ENCODE assay signal across 19 cellular contexts in the genomic region with DNA sequence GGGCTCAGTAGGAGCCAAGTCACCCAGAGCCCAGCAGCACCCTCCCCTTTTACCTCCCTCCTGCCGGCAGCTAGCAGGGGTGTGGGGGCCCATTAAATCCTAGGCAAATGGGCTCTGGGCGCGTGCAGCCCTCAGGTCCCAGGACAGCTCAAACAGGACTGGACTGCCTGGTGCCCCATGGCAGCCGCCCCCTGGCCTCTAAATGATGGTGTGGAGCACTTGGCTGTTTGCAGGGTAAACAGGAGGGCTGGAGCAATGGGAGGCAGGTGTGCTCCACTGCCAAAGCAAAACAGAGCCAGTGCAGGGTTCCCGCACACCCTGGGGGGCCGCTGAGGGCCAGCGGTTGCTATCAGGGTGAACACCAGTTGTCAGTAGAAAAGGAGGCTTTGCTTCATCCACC. TPM values are rescaled to one million over a fixed set of nuclear protein-coding genes. Genes with fewer than 3 reads are reported as not detected.
DNase-seq lines count a peak whose midpoint lies in the region; ATAC-seq and TF ChIP-seq lines count a peak whose summit lies in the region.
"Had no signal": no experiment of that assay in that cellular context is flagged by ENCODE, and none has a peak within 500 bp of the region (broad histone marks: within the 10 kb centered on the region; RNA-seq: fewer than 3 reads in every experiment).

No MANE protein-coding gene starts in this region.

- peaks cover 7% of the 10 kb centered on the region for H3K27me3 Mint-ChIP-seq in progenitor cell of endocrine pancreas

- H3K27me3 ChIP-seq in PC-9 (ENCODE audit: insufficient read depth, low read depth) (no peaks in the 10 kb centered on the region), HAP-1 (ENCODE audit: low read depth) (no peaks in the 10 kb centered on the region)
- H3K27me3 ChIP-seq: BLaER1 treated with 17β-estradiol and CSF1 and Interleukin-3, amounts not matched to agents 10 nM and 100 nM had no signal

- TF ChIP-seq CTCF in PC-9 (conservative IDR thresholded peaks at IDR 0.05): no peak
- no peak for TF ChIP-seq CTCF in progenitor cell of endocrine pancreas (IDR thresholded peaks at IDR 0.05; ENCODE audit: unreplicated experiment)

- H3K36me3 Mint-ChIP-seq in progenitor cell of endocrine pancreas (ENCODE audit: insufficient read depth): no peaks in the 10 kb centered on the region
- H3K36me3 Mint-ChIP-seq: CD4-positive, CD25-positive, alpha-beta regulatory T cell had no signal

- ATAC-seq in GM19328 (IDR thresholded peaks at IDR 0.05; ENCODE audit: unreplicated experiment) (no peak), GM18519 (IDR thresholded peaks at IDR 0.05; ENCODE audit: low FRiP score, unreplicated experiment) (no peak)
- ATAC-seq: GM12878, HepG2 had no signal

- no peak overlapping the region for H3K27ac Mint-ChIP-seq in progenitor cell of endocrine pancreas
- H3K27ac Mint-ChIP-seq: CD4-positive, CD25-positive, alpha-beta regulatory T cell; H9 had no signal

- no peak overlapping the region for H3K4me3 Mint-ChIP-seq in progenitor cell of endocrine pancreas (ENCODE audit: low read depth)
- H3K4me3 Mint-ChIP-seq: CD4-positive, CD25-positive, alpha-beta regulatory T cell; H9 had no signal

- H3K36me3 ChIP-seq in PC-9 (ENCODE audit: low read depth): no peaks in the 10 kb centered on the region
- no peaks in the 10 kb centered on the region for H3K36me3 ChIP-seq in HAP-1 (replicated peaks)
- H3K36me3 ChIP-seq: BLaER1 treated with 17β-estradiol and CSF1 and Interleukin-3, amounts not matched to agents 10 nM and 100 nM had no signal

- H3K27ac ChIP-seq in PC-9: peak overlapping the region; percentile 30
- H3K27ac ChIP-seq: BLaER1 treated with 17β-estradiol and CSF1 and Interleukin-3, amounts not matched to agents 10 nM and 100 nM had no signal

- H3K9me2 ChIP-seq in PC-9 (ENCODE audit: insufficient read depth): no peaks in the 10 kb centered on the region

- H3K4me3 ChIP-seq in PC-9 (no peak overlapping the region), HAP-1 (no peak overlapping the region)
- H3K4me3 ChIP-seq: BLaER1 treated with 17β-estradiol and CSF1 and Interleukin-3, amounts not matched to agents 10 nM and 100 nM; GM12878 had no signal

- no peak overlapping the region for H2AFZ ChIP-seq in PC-9

- H3K79me2 ChIP-seq in PC-9 (ENCODE audit: low read depth): no peaks in the 10 kb centered on the region

- in situ Hi-C loops in HAP-1 (cut with MboI; ENCODE audit: low sequenced_read_pairs): no loop called here

- CTCF ChIA-PET in PC-9 (lab: Charles Lee): no interaction called here

- peak; percentile 64 for DNase-seq in ELF-1 (ENCODE audit: low read depth, low spot score)
- peak; percentile 31 for DNase-seq in NCI-H345 treated with DMSO at 0.1 percent for 48 hours (lab: John Stamatoyannopoulos, UW; ENCODE audit: unreplicated experiment)
- DNase-seq in PC-9: no peak
- DNase-seq in progenitor cell of endocrine pancreas (ENCODE audit: low spot score, unreplicated experiment): peak; percentile 11
- no peak for DNase-seq in HAP-1 (ENCODE audit: low spot score in 2 of 2)
- DNase-seq: ACHN; Calu3; CD4-positive, CD25-positive, alpha-beta regulatory T cell; DMS 273 treated with DMSO at 0.1 percent for 48 hours; GOT3; H9 had no signal

- no peaks in the 10 kb centered on the region for H4K20me1 ChIP-seq in PC-9 (ENCODE audit: insufficient read depth)
- H4K20me1 ChIP-seq: BLaER1 treated with 17β-estradiol and CSF1 and Interleukin-3, amounts not matched to agents 10 nM and 100 nM had no signal

- H3K4me1 Mint-ChIP-seq in progenitor cell of endocrine pancreas (ENCODE audit: low read depth): peaks cover 12% of the 10 kb centered on the region
- H3K4me1 Mint-ChIP-seq: CD4-positive, CD25-positive, alpha-beta regulatory T cell had no signal

- intact Hi-C loops in PC-9 (cut with micrococcal nuclease; ENCODE audit: unreplicated experiment): loop anchor here (1.0 kb wide), 1 partner anchor 26 kb away; no protein-coding TSS in a partner anchor

- peaks cover 41% of the 10 kb centered on the region for H3K4me1 ChIP-seq in PC-9 (replicated peaks; ENCODE audit: insufficient read depth)
- H3K4me1 ChIP-seq in HAP-1: no peaks in the 10 kb centered on the region
- H3K4me1 ChIP-seq: BLaER1 treated with 17β-estradiol and CSF1 and Interleukin-3, amounts not matched to agents 10 nM and 100 nM had no signal

- H3K9me3 Mint-ChIP-seq in progenitor cell of endocrine pancreas (ENCODE audit: low read depth): no peaks in the 10 kb centered on the region
- H3K9me3 Mint-ChIP-seq: CD4-positive, CD25-positive, alpha-beta regulatory T cell; H9 had no signal

- BruUV-seq in PC-9 (replicated peaks; lab: Mats Ljungman, UMichigan): no TSS peak

- POLR2A ChIA-PET in PC-9 (lab: Charles Lee; ENCODE audit: unreplicated experiment): no interaction called here

- peaks cover 34% of the 10 kb centered on the region for H3F3A ChIP-seq in PC-9 (ENCODE audit: insufficient read depth, low read depth)

- H3K4me2 ChIP-seq in PC-9: no peak overlapping the region
- H3K4me2 ChIP-seq: BLaER1 treated with 17β-estradiol and CSF1 and Interleukin-3, amounts not matched to agents 10 nM and 100 nM had no signal

- no peaks in the 10 kb centered on the region for H3K9me3 ChIP-seq in PC-9 (ENCODE audit: insufficient read depth, low read depth)
- H3K9me3 ChIP-seq in HAP-1: no peaks in the 10 kb centered on the region
- H3K9me3 ChIP-seq: BLaER1 treated with 17β-estradiol and CSF1 and Interleukin-3, amounts not matched to agents 10 nM and 100 nM had no signal

RNA-seq across cellular contexts. Expression of gene C5orf58, which starts 55.9 kb away (rescaled TPM):
- total RNA-seq in PC-9 (2021) (not detected in 2 replicates), progenitor cell of endocrine pancreas (not detected in 2 replicates)
- total RNA-seq: A172; Calu3; CD4-positive, CD25-positive, alpha-beta regulatory T cell; Daoy; G401; GM12878; HepG2 had no signal

Comparison
In these comparisons a context has a peak if more than half of its experiments do, and no peak if none do; other contexts are left out.
1. DNase-seq: peak in ELF-1 (single experiment), NCI-H345 treated with DMSO at 0.1 percent for 48 hours (single experiment) and progenitor cell of endocrine pancreas (single experiment); none in PC-9 (0 of 2) and HAP-1 (0 of 2).